In genomic region chr6:14518515-14519217, GRCh38 we compare ENCODE assay signal across 18 cellular contexts.
DNase-seq lines count a peak whose midpoint lies in the region; ATAC-seq and TF ChIP-seq lines count a peak whose summit lies in the region.
"Had no signal": no experiment of that assay in that cellular context is flagged by ENCODE, and none has a peak within 500 bp of the region (broad histone marks: within the 10 kb centered on the region; RNA-seq: fewer than 3 reads in every experiment).

No MANE protein-coding gene starts in this region.

- H3K4me3 Mint-ChIP-seq in Caco-2 (ENCODE audit: unreplicated experiment), result no peak overlapping the region
- H3K4me3 Mint-ChIP-seq: stimulated activated effector memory CD8-positive, alpha-beta T cell treated with anti-CD3 and anti-CD28 coated beads, Interleukin-12 subunit alpha, Interleukin-12 subunit beta, amount 100 ng/mL, for 72 hours had no signal

- no peaks in the 10 kb centered on the region for H3K36me3 Mint-ChIP-seq in Caco-2 (ENCODE audit: insufficient read depth, unreplicated experiment)
- H3K36me3 Mint-ChIP-seq: stimulated activated effector memory CD8-positive, alpha-beta T cell treated with anti-CD3 and anti-CD28 coated beads, Interleukin-12 subunit alpha, Interleukin-12 subunit beta, amount 100 ng/mL, for 72 hours had no signal

- no TSS peak for BruUV-seq in Caco-2 (replicated peaks; lab: Mats Ljungman, UMichigan)
- BruUV-seq in PC-9 (replicated peaks; lab: Mats Ljungman, UMichigan), result no TSS peak

- no peaks in the 10 kb centered on the region for H3K9me3 ChIP-seq in smooth muscle cell (replicated peaks; ENCODE audit: low read depth)
- no peaks in the 10 kb centered on the region for H3K9me3 ChIP-seq in Caco-2
- H3K9me3 ChIP-seq in PC-9 (ENCODE audit: insufficient read depth, low read depth), result no peaks in the 10 kb centered on the region
- H3K9me3 ChIP-seq: thyroid gland had no signal

- H3K9me2 ChIP-seq in PC-9 (ENCODE audit: insufficient read depth), result no peaks in the 10 kb centered on the region

- H3K9ac ChIP-seq in smooth muscle cell (ENCODE audit: low read depth), result no peak overlapping the region
- H3K9ac ChIP-seq: BLaER1 treated with 17β-estradiol and CSF1 and Interleukin-3, amounts not matched to agents 10 nM and 100 nM had no signal

- H3K4me1 Mint-ChIP-seq in Caco-2 (ENCODE audit: low read depth, unreplicated experiment), result no peaks in the 10 kb centered on the region
- H3K4me1 Mint-ChIP-seq: stimulated activated effector memory CD8-positive, alpha-beta T cell treated with anti-CD3 and anti-CD28 coated beads, Interleukin-12 subunit alpha, Interleukin-12 subunit beta, amount 100 ng/mL, for 72 hours had no signal

- no peak for ATAC-seq in HG02642 (IDR thresholded peaks at IDR 0.05; ENCODE audit: poor library complexity, unreplicated experiment)
- ATAC-seq: HCT116; stimulated activated effector memory CD8-positive, alpha-beta T cell treated with anti-CD3 and anti-CD28 coated beads, Interleukin-12 subunit alpha, Interleukin-12 subunit beta, amount 100 ng/mL, for 72 hours had no signal

- no peak overlapping the region for H3K4me3 ChIP-seq in fibroblast of mammary gland (ENCODE audit: control insufficient read depth, low read depth, low read length)
- H3K4me3 ChIP-seq in smooth muscle cell, result no peak overlapping the region
- no peak overlapping the region for H3K4me3 ChIP-seq in Caco-2 (ENCODE audit: low read depth, low read length)
- no peak overlapping the region for H3K4me3 ChIP-seq in PC-9
- H3K4me3 ChIP-seq: BLaER1 treated with 17β-estradiol and CSF1 and Interleukin-3, amounts not matched to agents 10 nM and 100 nM; thyroid gland had no signal

- H3K4me1 ChIP-seq in smooth muscle cell (ENCODE audit: low read depth) (no peaks in the 10 kb centered on the region), Caco-2 (no peaks in the 10 kb centered on the region), PC-9 (replicated peaks; ENCODE audit: insufficient read depth) (no peaks in the 10 kb centered on the region)
- H3K4me1 ChIP-seq: thyroid gland had no signal

- intact Hi-C loops in Caco-2 (cut with micrococcal nuclease; ENCODE audit: unreplicated experiment) (no loop called here), PC-9 (cut with micrococcal nuclease; ENCODE audit: unreplicated experiment) (no loop called here)

- H2AFZ ChIP-seq in smooth muscle cell (ENCODE audit: low read depth), result no peak overlapping the region
- H2AFZ ChIP-seq in PC-9, result no peak overlapping the region

- TF ChIP-seq CTCF in fibroblast of mammary gland (conservative IDR thresholded peaks at IDR 0.05; ENCODE audit: control insufficient read depth, insufficient read depth, low read depth, low read length), result no peak
- TF ChIP-seq CTCF in smooth muscle cell (IDR thresholded peaks at IDR 0.05; ENCODE audit: borderline replicate concordance, insufficient read depth, poor library complexity, severe bottlenecking), result no peak
- TF ChIP-seq CTCF in Caco-2 (IDR thresholded peaks at IDR 0.05; ENCODE audit: insufficient read depth in 1 of 2, low read depth in 1 of 2, low read length in 1 of 2, severe bottlenecking in 1 of 2, unreplicated experiment in 1 of 2), result no peak
- TF ChIP-seq CTCF in PC-9 (conservative IDR thresholded peaks at IDR 0.05), result no peak

- H3K36me3 ChIP-seq in smooth muscle cell (ENCODE audit: low read depth) (no peaks in the 10 kb centered on the region), Caco-2 (ENCODE audit: control insufficient read depth, insufficient read depth, low read length) (no peaks in the 10 kb centered on the region), PC-9 (ENCODE audit: low read depth) (no peaks in the 10 kb centered on the region)
- H3K36me3 ChIP-seq: BLaER1 treated with 17β-estradiol and CSF1 and Interleukin-3, amounts not matched to agents 10 nM and 100 nM; thyroid gland had no signal

- CTCF ChIA-PET in Caco-2 (lab: Charles Lee) (no interaction called here), PC-9 (lab: Charles Lee) (interaction anchor here (0.6 kb wide), 1 partner anchor 785 kb away, joined by 3 read pairs; no protein-coding TSS in a partner anchor)

- H3K27me3 Mint-ChIP-seq in Caco-2 (ENCODE audit: insufficient read depth, unreplicated experiment), result no peaks in the 10 kb centered on the region

- POLR2A ChIA-PET in Caco-2 (lab: Charles Lee), result no interaction called here
- POLR2A ChIA-PET in PC-9 (lab: Charles Lee; ENCODE audit: unreplicated experiment), result interaction anchor here (0.6 kb wide), 1 partner anchor 162 kb away, joined by 6 read pairs; no protein-coding TSS in a partner anchor

- H3K27me3 ChIP-seq in smooth muscle cell (ENCODE audit: low read depth) (no peaks in the 10 kb centered on the region), Caco-2 (replicated peaks; ENCODE audit: control insufficient read depth, insufficient read depth, low read length) (no peaks in the 10 kb centered on the region), PC-9 (ENCODE audit: insufficient read depth, low read depth) (no peaks in the 10 kb centered on the region)
- H3K27me3 ChIP-seq: BLaER1 treated with 17β-estradiol and CSF1 and Interleukin-3, amounts not matched to agents 10 nM and 100 nM; thyroid gland had no signal

- no peaks in the 10 kb centered on the region for H3F3A ChIP-seq in smooth muscle cell (ENCODE audit: low read depth)
- H3F3A ChIP-seq in PC-9 (ENCODE audit: insufficient read depth, low read depth), result no peaks in the 10 kb centered on the region

- no peak overlapping the region for H3K27ac Mint-ChIP-seq in Caco-2 (ENCODE audit: unreplicated experiment)
- H3K27ac Mint-ChIP-seq: stimulated activated effector memory CD8-positive, alpha-beta T cell treated with anti-CD3 and anti-CD28 coated beads, Interleukin-12 subunit alpha, Interleukin-12 subunit beta, amount 100 ng/mL, for 72 hours had no signal

- 26% methylated on average over 14 of the region's 14 CpGs for WGBS in smooth muscle cell (ENCODE audit: low lambda C conversion rate)

- DNase-seq in GM03348 (ENCODE audit: low spot score) (peak; percentile 58), NCI-H82 (lab: John Stamatoyannopoulos, UW) (peak; percentile 85), fibroblast of mammary gland (ENCODE audit: low read depth) (peak; percentile 89), smooth muscle cell (lab: John Stamatoyannopoulos, UW; ENCODE audit: unreplicated experiment) (no peak), Caco-2 (no peak), PC-9 (no peak)
- DNase-seq: activated CD4-positive, alpha-beta T cell treated with anti-CD3 and anti-CD28 coated beads for 48 hours; activated CD8-positive, alpha-beta memory T cell treated with anti-CD3 and anti-CD28 coated beads, Interleukin-2, amount 50 U/mL, for 4 hours; activated effector memory CD4-positive, alpha-beta T cell treated with Interleukin-2 at 50 U/mL for 16 hours; GF-D8; MM.1S; NCI-H1694; NCI-H2227 treated with DMSO at 0.1 percent for 48 hours; thyroid gland had no signal

- H3K79me2 ChIP-seq in smooth muscle cell (ENCODE audit: low read depth) (no peaks in the 10 kb centered on the region), PC-9 (ENCODE audit: low read depth) (no peaks in the 10 kb centered on the region)

- H4K20me1 ChIP-seq in smooth muscle cell (ENCODE audit: low read depth) (no peaks in the 10 kb centered on the region), PC-9 (ENCODE audit: insufficient read depth) (no peaks in the 10 kb centered on the region)
- H4K20me1 ChIP-seq: BLaER1 treated with 17β-estradiol and CSF1 and Interleukin-3, amounts not matched to agents 10 nM and 100 nM had no signal

- H3K4me2 ChIP-seq in smooth muscle cell (peak overlapping the region; percentile 75), PC-9 (no peak overlapping the region)
- H3K4me2 ChIP-seq: BLaER1 treated with 17β-estradiol and CSF1 and Interleukin-3, amounts not matched to agents 10 nM and 100 nM had no signal

- peak overlapping the region; percentile 43 for H3K27ac ChIP-seq in smooth muscle cell (ENCODE audit: low read depth)
- H3K27ac ChIP-seq in PC-9, result no peak overlapping the region
- H3K27ac ChIP-seq: BLaER1 treated with 17β-estradiol and CSF1 and Interleukin-3, amounts not matched to agents 10 nM and 100 nM; thyroid gland had no signal

- no peaks in the 10 kb centered on the region for H3K9me3 Mint-ChIP-seq in Caco-2 (ENCODE audit: unreplicated experiment)
- H3K9me3 Mint-ChIP-seq: stimulated activated effector memory CD8-positive, alpha-beta T cell treated with anti-CD3 and anti-CD28 coated beads, Interleukin-12 subunit alpha, Interleukin-12 subunit beta, amount 100 ng/mL, for 72 hours had no signal

Comparison
In these comparisons a context has a peak if more than half of its experiments do, and no peak if none do; other contexts are left out.
1. DNase-seq: peak in GM03348 (single experiment), NCI-H82 (single experiment) and fibroblast of mammary gland (single experiment); none in smooth muscle cell (single experiment), Caco-2 (0 of 2) and PC-9 (0 of 2).